16 cellular contexts compared by ENCODE assay signal in genomic region chr16:1528921-1529537, GRCh38. TPM values are rescaled to one million over a fixed set of nuclear protein-coding genes. Genes with fewer than 3 reads are reported as not detected.
DNase-seq lines count a peak whose midpoint lies in the region; ATAC-seq and TF ChIP-seq lines count a peak whose summit lies in the region.
"Had no signal": no experiment of that assay in that cellular context is flagged by ENCODE, and none has a peak within 500 bp of the region (broad histone marks: within the 10 kb centered on the region; RNA-seq: fewer than 3 reads in every experiment).

No MANE protein-coding gene starts in this region.

- no TSS peak for BruUV-seq in IMR-90 (replicated peaks; lab: Mats Ljungman, UMichigan)

- H3K4me3 ChIP-seq in left ventricle myocardium inferior (no peak overlapping the region), IMR-90 (ENCODE audit: insufficient read depth, low read depth, low read length) (no peak overlapping the region), lower lobe of right lung (no peak overlapping the region), upper lobe of left lung (no peak overlapping the region), upper lobe of right lung (no peak overlapping the region)
- H3K4me3 ChIP-seq: MG63 had no signal

- peak overlapping the region; percentile 42 for H2AK9ac ChIP-seq in IMR-90 (replicated peaks; ENCODE audit: low read depth, low read length, poor library complexity)

- H2BK5ac ChIP-seq in IMR-90 (ENCODE audit: low read depth, low read length, poor library complexity, severe bottlenecking): no peak overlapping the region

- H4K91ac ChIP-seq in IMR-90 (ENCODE audit: insufficient read depth, low read depth, low read length): no peak overlapping the region

- no peak overlapping the region for H3K4me3 Mint-ChIP-seq in osteocyte (ENCODE audit: unreplicated experiment)
- H3K4me3 Mint-ChIP-seq: B cell had no signal

- intact Hi-C loops in left ventricle myocardium inferior (cut with micrococcal nuclease) (no loop called here), left ventricle myocardium superior (cut with micrococcal nuclease) (no loop called here), IMR-90 (cut with micrococcal nuclease) (no loop called here), lower lobe of right lung (cut with DNase I) (no loop called here), upper lobe of right lung (cut with DNase I) (no loop called here)

- H3K9me3 Mint-ChIP-seq in osteocyte (ENCODE audit: unreplicated experiment): no peaks in the 10 kb centered on the region

- no peak overlapping the region for H3K56ac ChIP-seq in IMR-90 (ENCODE audit: extremely low read depth, insufficient read depth, low read length)

- peaks cover under 1 to 4% of the 10 kb centered on the region in 2 experiments; a peak in 3 of 4 replicates for H3K79me1 ChIP-seq in IMR-90 (ENCODE audit: low read depth in 1 of 2, low read length in 2 of 2)

- no peaks in the 10 kb centered on the region for H4K20me1 ChIP-seq in IMR-90 (ENCODE audit: insufficient read depth, low read length)

- H3K27me3 ChIP-seq in left ventricle myocardium inferior (ENCODE audit: low read depth) (no peaks in the 10 kb centered on the region), IMR-90 (ENCODE audit: control insufficient read depth, insufficient read depth, low read length) (no peaks in the 10 kb centered on the region), lower lobe of right lung (ENCODE audit: low read depth) (no peaks in the 10 kb centered on the region), upper lobe of left lung (no peaks in the 10 kb centered on the region), upper lobe of right lung (no peaks in the 10 kb centered on the region)
- H3K27me3 ChIP-seq: MG63 had no signal

- H3K27me3 Mint-ChIP-seq in osteocyte (ENCODE audit: unreplicated experiment): no peaks in the 10 kb centered on the region
- H3K27me3 Mint-ChIP-seq: B cell had no signal

- H4K8ac ChIP-seq in IMR-90 (ENCODE audit: low read depth in 2 of 2, low read length in 2 of 2): no peak overlapping the region

- H4K5ac ChIP-seq in IMR-90 (ENCODE audit: low read depth, low read length): no peak overlapping the region

- H3K14ac ChIP-seq in IMR-90 (replicated peaks; ENCODE audit: low read depth, low read length): no peak overlapping the region

- TF ChIP-seq EP300 in upper lobe of left lung (IDR thresholded peaks at IDR 0.05): no peak

- TF ChIP-seq POLR2A in IMR-90 (IDR thresholded peaks at IDR 0.05; ENCODE audit: low read depth, low read length): no peak
- no peak for TF ChIP-seq POLR2A in upper lobe of left lung (IDR thresholded peaks at IDR 0.05)

- H2BK20ac ChIP-seq in IMR-90 (ENCODE audit: low read depth, low read length): no peak overlapping the region

- no peak overlapping the region for H2BK120ac ChIP-seq in IMR-90 (ENCODE audit: low read depth, low read length)

- no peak overlapping the region for H3K27ac Mint-ChIP-seq in osteocyte (ENCODE audit: unreplicated experiment)
- H3K27ac Mint-ChIP-seq: B cell had no signal

- WGBS in IMR-90 (ENCODE audit: extremely low coverage in 2 of 2, insufficient read length in 1 of 2), 2 experiments: 89% methylated on average over 18 of the region's 29 CpGs; no CpG with 5 or more reads in 1 of the 2 experiments
- 92 to 94% methylated on average over 9 to 29 of the region's 29 CpGs for WGBS in upper lobe of left lung, 2 donors

- in situ Hi-C loops in IMR-90 (cut with MboI; ENCODE audit: low sequenced_read_pairs): no loop called here

- CTCF ChIA-PET in IMR-90 (lab: Yijun Ruan, JAX): no interaction called here

- DNase-seq in left ventricle myocardium inferior (no peak), left ventricle myocardium superior (no peak), IMR-90 (no peak), lower lobe of right lung (no peak), upper lobe of left lung (peak in 1 of 2 donors; percentile 76), osteocyte (ENCODE audit: extremely low spot score, unreplicated experiment) (no peak), upper lobe of right lung (no peak)
- DNase-seq: MG63; NCI-H1092 treated with DMSO at 0.1 percent for 48 hours; NCI-H1694 treated with DMSO at 0.1 percent for 48 hours; NCI-H345; NCI-H69; NK-92 treated with Interleukin-12 subunit alpha and Interleukin-12 subunit beta, amount 100 ng/mL, for 24 hours had no signal

- H3K23ac ChIP-seq in IMR-90 (ENCODE audit: low read depth, low read length): no peak overlapping the region

- no peak overlapping the region for H3K18ac ChIP-seq in IMR-90 (ENCODE audit: low read depth, low read length)

- no peak overlapping the region for H2AK5ac ChIP-seq in IMR-90 (ENCODE audit: low read depth, low read length)

- dilution Hi-C loops in IMR-90 (cut with HindIII; ENCODE audit: low sequenced_read_pairs, unreplicated experiment): no loop called here

- H3K9ac ChIP-seq in IMR-90 (ENCODE audit: low read depth, low read length): no peak overlapping the region

- ATAC-seq in left ventricle myocardium superior (no peak), IMR-90 (ENCODE audit: low read depth) (no peak), lower lobe of right lung (no peak), upper lobe of left lung (ENCODE audit: low FRiP score in 2 of 2) (no peak), HG02870 (IDR thresholded peaks at IDR 0.05; ENCODE audit: unreplicated experiment) (no peak), upper lobe of right lung (no peak)
- ATAC-seq: HepG2 had no signal

- H3K4ac ChIP-seq in IMR-90 (ENCODE audit: low read depth, low read length): no peak overlapping the region

- peaks cover 71% of the 10 kb centered on the region for H3K4me1 ChIP-seq in left ventricle myocardium inferior
- peaks cover 9% of the 10 kb centered on the region for H3K4me1 ChIP-seq in IMR-90 (ENCODE audit: control insufficient read depth, insufficient read depth, low read length)
- H3K4me1 ChIP-seq in lower lobe of right lung: peaks cover 64% of the 10 kb centered on the region
- peaks cover 44 to 67% (median 53%) of the 10 kb centered on the region in 4 donors for H3K4me1 ChIP-seq in upper lobe of left lung
- H3K4me1 ChIP-seq in upper lobe of right lung: peaks cover 48% of the 10 kb centered on the region

- H3K27ac ChIP-seq in left ventricle myocardium inferior (replicated peaks) (peak overlapping the region; percentile 98), IMR-90 (ENCODE audit: insufficient read depth, low read length) (no peak overlapping the region), lower lobe of right lung (peak overlapping the region; percentile 95), upper lobe of left lung (peak overlapping the region; percentile 33 to 97 (median 94)), upper lobe of right lung (no peak overlapping the region)

- TF ChIP-seq CTCF in left ventricle myocardium inferior (IDR thresholded peaks at IDR 0.05; ENCODE audit: borderline replicate concordance) (no peak), IMR-90 (conservative IDR thresholded peaks at IDR 0.05; ENCODE audit: low read depth, low read length) (no peak), lower lobe of right lung (IDR thresholded peaks at IDR 0.05) (no peak), upper lobe of left lung (IDR thresholded peaks at IDR 0.05) (no peak), osteocyte (IDR thresholded peaks at IDR 0.05) (no peak), upper lobe of right lung (IDR thresholded peaks at IDR 0.05) (no peak)

- H3K9me1 ChIP-seq in IMR-90 (ENCODE audit: insufficient read depth, low read length): peaks cover 4% of the 10 kb centered on the region

- H3K4me2 ChIP-seq in IMR-90 (ENCODE audit: low read depth, low read length): no peak overlapping the region

- peaks cover 44% of the 10 kb centered on the region for H3K4me1 Mint-ChIP-seq in osteocyte (ENCODE audit: unreplicated experiment)

- H3K36me3 Mint-ChIP-seq in osteocyte (ENCODE audit: unreplicated experiment): peaks cover 1% of the 10 kb centered on the region

- H2BK15ac ChIP-seq in IMR-90 (ENCODE audit: low read depth, low read length): no peak overlapping the region

- H3K36me3 ChIP-seq in left ventricle myocardium inferior (no peaks in the 10 kb centered on the region), IMR-90 (ENCODE audit: control insufficient read depth, insufficient read depth, low read length) (no peaks in the 10 kb centered on the region; the same call in 1 of the 2 replicates), lower lobe of right lung (peaks cover 11% of the 10 kb centered on the region), upper lobe of left lung (peaks cover 0 to 6% (median 3%) of the 10 kb centered on the region in 4 donors), upper lobe of right lung (no peaks in the 10 kb centered on the region)
- H3K36me3 ChIP-seq: MG63 had no signal

- no peak for TF ChIP-seq RAD21 in IMR-90 (IDR thresholded peaks at IDR 0.05; ENCODE audit: low read length)

- no peaks in the 10 kb centered on the region for H3K9me3 ChIP-seq in left ventricle myocardium inferior (replicated peaks)
- H3K9me3 ChIP-seq in IMR-90 (ENCODE audit: control insufficient read depth, insufficient read depth, low read length): no peaks in the 10 kb centered on the region
- no peaks in the 10 kb centered on the region for H3K9me3 ChIP-seq in lower lobe of right lung
- H3K9me3 ChIP-seq in upper lobe of left lung: no peaks in the 10 kb centered on the region
- no peaks in the 10 kb centered on the region for H3K9me3 ChIP-seq in upper lobe of right lung
- H3K9me3 ChIP-seq: MG63 had no signal

- H2AFZ ChIP-seq in IMR-90 (replicated peaks; ENCODE audit: low read length, poor library complexity): peak overlapping the region; percentile 6

- POLR2A ChIA-PET in IMR-90 (lab: Charles Lee; ENCODE audit: unreplicated experiment): no interaction called here

RNA-seq across cellular contexts. Expression of gene TMEM204, which starts 4.4 kb away (rescaled TPM):
- total RNA-seq in left ventricle myocardium inferior: 27.1 TPM
- 28.8 TPM for total RNA-seq in left ventricle myocardium superior
- total RNA-seq in IMR-90 (2012; rRNA removed): 7.0 and 7.2 TPM in 2 replicates
- polyA plus RNA-seq in IMR-90 (2012; rRNA removed): 12.3 and 13.2 TPM in 2 replicates
- polyA plus RNA-seq in IMR-90 (2012; cell fraction: cytosol; rRNA removed): 8.4 and 18.2 TPM in 2 replicates
- polyA plus RNA-seq in IMR-90 (2012; cell fraction: nucleus; rRNA removed; ENCODE audit: low replicate concordance): 5.3 and 12.8 TPM in 2 replicates
- total RNA-seq in lower lobe of right lung: 63.1 TPM
- total RNA-seq in upper lobe of left lung: 100 to 1,000 TPM in 1 of 6 donors, 10 to 100 TPM in 5; 31.4 to 112 (median 48.4) TPM
- total RNA-seq in osteocyte: 13.5 and 14.5 TPM in 2 replicates
- total RNA-seq in upper lobe of right lung: 69.2 TPM
- total RNA-seq: HepG2 had no signal
- polyA plus RNA-seq: HepG2 had no signal

RNA-seq across cellular contexts. Expression of gene TELO2, which starts 35.9 kb away (rescaled TPM):
- 17.7 TPM for total RNA-seq in left ventricle myocardium inferior
- total RNA-seq in left ventricle myocardium superior: 21.6 TPM
- 5.8 and 6.6 TPM in 2 replicates for total RNA-seq in IMR-90 (2012; rRNA removed)
- polyA plus RNA-seq in IMR-90 (2012; rRNA removed): 26.6 and 28.2 TPM in 2 replicates
- 16.6 and 18.1 TPM in 2 replicates for polyA plus RNA-seq in IMR-90 (2012; cell fraction: cytosol; rRNA removed)
- polyA plus RNA-seq in IMR-90 (2012; cell fraction: nucleus; rRNA removed; ENCODE audit: low replicate concordance): 110 and 290 TPM in 2 replicates
- 27.5 TPM for total RNA-seq in lower lobe of right lung
- 100 to 1,000 TPM in 1 of 6 donors, 10 to 100 TPM in 5; 13.8 to 130 (median 41.5) TPM for total RNA-seq in upper lobe of left lung
- total RNA-seq in osteocyte: 35.7 and 37.8 TPM in 2 replicates
- 26.0 TPM for total RNA-seq in upper lobe of right lung

RNA-seq across cellular contexts. Expression of gene PTX4, which starts 40.3 kb away (rescaled TPM):
- not detected for total RNA-seq in left ventricle myocardium inferior
- total RNA-seq in left ventricle myocardium superior: not detected
- not detected in 2 replicates for total RNA-seq in IMR-90 (2012; rRNA removed)
- 0.07 TPM in 1 of 2 replicates, not detected in the other for polyA plus RNA-seq in IMR-90 (2012; rRNA removed)
- not detected in 2 replicates for polyA plus RNA-seq in IMR-90 (2012; cell fraction: cytosol; rRNA removed)
- polyA plus RNA-seq in IMR-90 (2012; cell fraction: nucleus; rRNA removed; ENCODE audit: low replicate concordance): 0.14 TPM in 1 of 2 replicates, not detected in the other
- total RNA-seq in lower lobe of right lung: not detected
- total RNA-seq in upper lobe of left lung: under 1 TPM in 3 of 6 donors, not detected in 3; 0.30 to 0.34 (median 0.34) TPM
- not detected in 2 replicates for total RNA-seq in osteocyte
- not detected for total RNA-seq in upper lobe of right lung
- total RNA-seq: B cell, HepG2 had no signal

RNA-seq across cellular contexts. Expression of gene CLCN7, which starts 54.2 kb away (rescaled TPM):
- total RNA-seq in left ventricle myocardium inferior (45.3 TPM), left ventricle myocardium superior (53.2 TPM), IMR-90 (2012; rRNA removed) (10.8 TPM in 2 replicates), lower lobe of right lung (146 TPM), upper lobe of left lung (100 to 1,000 TPM in 4 of 6 donors, 10 to 100 TPM in 2; 78.0 to 463 (median 147) TPM), osteocyte (177 and 179 TPM in 2 replicates), upper lobe of right lung (138 TPM)
- 45.2 and 52.9 TPM in 2 replicates for polyA plus RNA-seq in IMR-90 (2012; rRNA removed)
- 20.3 and 36.5 TPM in 2 replicates for polyA plus RNA-seq in IMR-90 (2012; cell fraction: cytosol; rRNA removed)
- 84.9 and 258 TPM in 2 replicates for polyA plus RNA-seq in IMR-90 (2012; cell fraction: nucleus; rRNA removed; ENCODE audit: low replicate concordance)

Comparison
In these comparisons a context has a peak if more than half of its experiments do, and no peak if none do; other contexts are left out.
1. H3K27ac ChIP-seq: peak in left ventricle myocardium inferior (single experiment), lower lobe of right lung (single experiment) and upper lobe of left lung (4 of 4); none in IMR-90 (single experiment) and upper lobe of right lung (single experiment).